ENCODE assay signal across 8 cellular contexts in genomic region chr11:12164061-12165014, GRCh38. TPM values are rescaled to one million over a fixed set of nuclear protein-coding genes. Genes with fewer than 3 reads are reported as not detected.
A peak's percentile ranks its signal among the peaks of the same experiment; 100 is the strongest.
DNase-seq lines count a peak whose midpoint lies in the region; ATAC-seq lines count a peak whose summit lies in the region.

No MANE protein-coding gene starts in this region.

- H3K4me1 ChIP-seq in duodenal mucosa (ENCODE audit: control insufficient read depth in 1 of 2, insufficient read depth in 2 of 2, low read length in 2 of 2) (peaks cover 46 to 58% of the 10 kb centered on the region in 2 donors), rectal smooth muscle tissue (ENCODE audit: control insufficient read depth, insufficient read depth, low read length) (peaks cover 60% of the 10 kb centered on the region)

- H3K27me3 ChIP-seq in duodenal mucosa (ENCODE audit: control insufficient read depth in 1 of 2, insufficient read depth in 2 of 2, low read length in 2 of 2) = no peaks in the 10 kb centered on the region
- no peaks in the 10 kb centered on the region for H3K27me3 ChIP-seq in rectal smooth muscle tissue (ENCODE audit: control insufficient read depth, insufficient read depth, low read length)

- no peak for ATAC-seq in GM18517 (IDR thresholded peaks at IDR 0.05; ENCODE audit: unreplicated experiment)

- H3K36me3 ChIP-seq in duodenal mucosa (ENCODE audit: control insufficient read depth in 1 of 2, insufficient read depth in 2 of 2, low read length in 2 of 2) (peaks cover 4 to 5% of the 10 kb centered on the region in 2 donors), rectal smooth muscle tissue (ENCODE audit: control insufficient read depth, insufficient read depth, low read length) (no peaks in the 10 kb centered on the region)

- DNase-seq in GM04503 (ENCODE audit: low read depth) = peak; percentile 63
- DNase-seq in M059J (ENCODE audit: low read depth) = peak; percentile 99
- DNase-seq in NCI-H1417 treated with DMSO at 0.1 percent for 48 hours (lab: John Stamatoyannopoulos, UW) = no peak
- DNase-seq in iPS-NIHi11 (ENCODE audit: low spot score) = no peak
- DNase-seq in epidermal melanocyte (ENCODE audit: insufficient read length, low spot score) = no peak

- H3K9ac ChIP-seq in duodenal mucosa (ENCODE audit: low read depth in 1 of 2, low read length in 2 of 2) (no peak overlapping the region), rectal smooth muscle tissue (ENCODE audit: low read length) (no peak overlapping the region)

- H3K27ac ChIP-seq in duodenal mucosa (ENCODE audit: low read depth, low read length) (peak overlapping the region; percentile 5), rectal smooth muscle tissue (ENCODE audit: low read depth, low read length) (peak overlapping the region; percentile 84)

- no peaks in the 10 kb centered on the region for H3K9me3 ChIP-seq in duodenal mucosa (ENCODE audit: control insufficient read depth in 1 of 2, low read length in 2 of 2)

- no peak overlapping the region for H3K4me3 ChIP-seq in duodenal mucosa (ENCODE audit: low read depth in 1 of 2, low read length in 2 of 2)
- no peak overlapping the region for H3K4me3 ChIP-seq in rectal smooth muscle tissue (ENCODE audit: low read length)

RNA-seq across cellular contexts. Expression of gene MICAL2, which starts 53.9 kb away (rescaled TPM):
- 120 and 173 TPM in 2 replicates for total RNA-seq in M059J (2014; rRNA removed; shearing (Covaris generic))

Comparison
In these comparisons a context has a peak if more than half of its experiments do, and no peak if none do; other contexts are left out.
1. DNase-seq: peak in GM04503 (single experiment) and M059J (single experiment); none in NCI-H1417 treated with DMSO at 0.1 percent for 48 hours (single experiment), iPS-NIHi11 (single experiment) and epidermal melanocyte (single experiment).